ENCODE assay signal across 8 cellular contexts in the genomic region with DNA sequence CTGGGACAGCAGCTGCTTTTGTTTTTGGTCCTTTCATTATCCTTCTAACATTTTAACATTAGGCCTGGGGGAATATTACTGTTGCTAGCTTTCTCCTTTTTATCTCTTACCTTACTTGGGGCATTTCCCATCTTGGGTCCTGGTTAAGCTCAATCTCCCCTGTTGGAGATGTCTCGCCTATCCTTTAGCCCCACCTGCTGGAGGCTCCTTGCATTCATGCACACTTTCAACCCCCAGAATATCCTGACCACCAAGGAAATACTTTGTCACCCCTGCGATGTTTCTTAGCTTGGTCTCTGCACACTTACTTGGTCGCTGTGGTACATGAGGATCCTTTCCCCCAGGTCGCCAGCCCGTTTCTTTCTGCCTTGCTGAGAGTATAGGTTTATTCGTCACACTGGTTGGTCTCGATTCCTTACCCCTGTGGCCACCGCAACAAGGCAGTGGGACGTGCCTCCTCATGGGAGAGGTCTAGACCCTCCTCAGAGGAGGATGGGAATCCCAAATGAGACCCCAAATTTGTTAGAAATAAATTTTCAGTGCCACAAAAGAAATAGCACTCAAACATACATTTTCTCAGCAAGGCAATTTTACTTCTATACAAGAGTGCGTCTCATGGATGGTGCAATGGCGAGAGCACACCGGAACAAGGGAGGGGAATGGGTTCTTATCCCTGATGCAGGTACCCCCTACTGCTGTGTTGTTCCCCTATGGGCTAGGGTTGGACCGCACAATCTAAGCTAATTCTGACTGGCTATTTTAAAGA. TPM values are rescaled to one million over a fixed set of nuclear protein-coding genes. Genes with fewer than 3 reads are reported as not detected.
DNase-seq lines count a peak whose midpoint lies in the region; ATAC-seq, FAIRE-seq and TF ChIP-seq lines count a peak whose summit lies in the region.

No MANE protein-coding gene starts in this region.

- H3K36me3 ChIP-seq in body of pancreas (replicated peaks in 1 of 2; ENCODE audit: insufficient read depth in 1 of 2, low read depth in 2 of 2) (no peaks in the 10 kb centered on the region), upper lobe of right lung (peaks cover 4% of the 10 kb centered on the region)

- H3K4me3 ChIP-seq in body of pancreas (no peak overlapping the region), upper lobe of right lung (no peak overlapping the region)

- H3K27ac ChIP-seq in body of pancreas = no peak overlapping the region
- H3K27ac ChIP-seq in upper lobe of right lung = no peak overlapping the region

- H3K4me1 Mint-ChIP-seq in T-helper 2 cell treated with Interferon-gamma antibody and Interleukin-4, amounts not matched to agents 5 μg/mL and 100 μg/mL, for 36 hours (ENCODE audit: low read depth) = peaks cover 4% of the 10 kb centered on the region

- no peak for TF ChIP-seq POLR2A in body of pancreas (IDR thresholded peaks at IDR 0.05)
- no peak for TF ChIP-seq POLR2A in H54 (IDR thresholded peaks at IDR 0.05; ENCODE audit: low read depth, low read length)

- H3K9me3 ChIP-seq in body of pancreas (no peaks in the 10 kb centered on the region), upper lobe of right lung (no peaks in the 10 kb centered on the region)

- 84 to 86% methylated on average over 13 of the region's 13 CpGs for WGBS in body of pancreas, 2 donors

- H3K4me1 ChIP-seq in body of pancreas (peaks cover 5% of the 10 kb centered on the region), upper lobe of right lung (no peaks in the 10 kb centered on the region)

- peaks cover 18% of the 10 kb centered on the region for H3K36me3 Mint-ChIP-seq in T-helper 2 cell treated with Interferon-gamma antibody and Interleukin-4, amounts not matched to agents 5 μg/mL and 100 μg/mL, for 36 hours (ENCODE audit: low read depth)

- H3K27ac Mint-ChIP-seq in T-helper 2 cell treated with Interferon-gamma antibody and Interleukin-4, amounts not matched to agents 5 μg/mL and 100 μg/mL, for 36 hours = no peak overlapping the region

- H3K27me3 ChIP-seq in body of pancreas = no peaks in the 10 kb centered on the region
- H3K27me3 ChIP-seq in upper lobe of right lung = no peaks in the 10 kb centered on the region

- no peak for FAIRE-seq in H54 (lab: Jason Lieb, UNC)

- ATAC-seq in body of pancreas (no peak), upper lobe of right lung (peak; percentile 34), GM21786 (IDR thresholded peaks at IDR 0.05; ENCODE audit: unreplicated experiment) (no peak)

- H3K27me3 Mint-ChIP-seq in T-helper 2 cell treated with Interferon-gamma antibody and Interleukin-4, amounts not matched to agents 5 μg/mL and 100 μg/mL, for 36 hours (ENCODE audit: low read depth) = no peaks in the 10 kb centered on the region

- H3K4me3 Mint-ChIP-seq in T-helper 2 cell treated with Interferon-gamma antibody and Interleukin-4, amounts not matched to agents 5 μg/mL and 100 μg/mL, for 36 hours = no peak overlapping the region

- intact Hi-C loops in body of pancreas (cut with DNase I) = no loop called here
- intact Hi-C loops in upper lobe of right lung (cut with DNase I) = no loop called here

- DNase-seq in SHP77 (lab: John Stamatoyannopoulos, UW) (peak; percentile 31 to 43), SHP77 treated with DMSO at 0.1 percent for 48 hours (lab: John Stamatoyannopoulos, UW) (no peak), body of pancreas (peak; percentile 49 to 67 (median 57)), myocyte (ENCODE audit: low read depth) (peak; percentile 59), upper lobe of right lung (no peak), H54 (ENCODE audit: insufficient read length, low spot score) (no peak)
- DNase-seq in T-helper 2 cell treated with Interferon-gamma antibody and Interleukin-4, amounts not matched to agents 5 μg/mL and 100 μg/mL, for 36 hours (ENCODE audit: low spot score) = peak; percentile 32

- H3K9me3 Mint-ChIP-seq in T-helper 2 cell treated with Interferon-gamma antibody and Interleukin-4, amounts not matched to agents 5 μg/mL and 100 μg/mL, for 36 hours = no peaks in the 10 kb centered on the region

- TF ChIP-seq CTCF in body of pancreas (IDR thresholded peaks at IDR 0.05) (peak; percentile 48 to 75 (median 60)), upper lobe of right lung (IDR thresholded peaks at IDR 0.05) (peak; percentile 68)

RNA-seq across cellular contexts. Expression of gene TXN2, which starts 5.4 kb away (rescaled TPM):
- total RNA-seq in body of pancreas (10 to 100 TPM; 27.0 to 44.5 TPM), myocyte (38.7 and 44.6 TPM in 2 replicates), upper lobe of right lung (54.2 TPM)
- 97.4 TPM for polyA plus RNA-seq in myocyte (2012)

RNA-seq across cellular contexts. Expression of gene FOXRED2, which starts 20.0 kb away (rescaled TPM):
- total RNA-seq in body of pancreas (1 to 10 TPM; 2.0 to 4.9 TPM), myocyte (12.2 and 13.8 TPM in 2 replicates), upper lobe of right lung (15.3 TPM)
- polyA plus RNA-seq in myocyte (2012) = 7.0 TPM

RNA-seq across cellular contexts. Expression of gene EIF3D, which starts 42.2 kb away (rescaled TPM):
- total RNA-seq in body of pancreas = 100 to 1,000 TPM; 136 to 177 TPM
- 408 and 477 TPM in 2 replicates for total RNA-seq in myocyte
- 168 TPM for polyA plus RNA-seq in myocyte (2012)
- total RNA-seq in upper lobe of right lung = 132 TPM

Comparison
In these comparisons a context has a peak if more than half of its experiments do, and no peak if none do; other contexts are left out.
1. DNase-seq: peak in SHP77 (2 of 2), T-helper 2 cell treated with Interferon-gamma antibody and Interleukin-4, amounts not matched to agents 5 μg/mL and 100 μg/mL, for 36 hours (single experiment), body of pancreas (4 of 4) and myocyte (single experiment); none in SHP77 treated with DMSO at 0.1 percent for 48 hours (single experiment), upper lobe of right lung (single experiment) and H54 (single experiment).